1 cellular context compared by ENCODE assay signal in the genomic region with DNA sequence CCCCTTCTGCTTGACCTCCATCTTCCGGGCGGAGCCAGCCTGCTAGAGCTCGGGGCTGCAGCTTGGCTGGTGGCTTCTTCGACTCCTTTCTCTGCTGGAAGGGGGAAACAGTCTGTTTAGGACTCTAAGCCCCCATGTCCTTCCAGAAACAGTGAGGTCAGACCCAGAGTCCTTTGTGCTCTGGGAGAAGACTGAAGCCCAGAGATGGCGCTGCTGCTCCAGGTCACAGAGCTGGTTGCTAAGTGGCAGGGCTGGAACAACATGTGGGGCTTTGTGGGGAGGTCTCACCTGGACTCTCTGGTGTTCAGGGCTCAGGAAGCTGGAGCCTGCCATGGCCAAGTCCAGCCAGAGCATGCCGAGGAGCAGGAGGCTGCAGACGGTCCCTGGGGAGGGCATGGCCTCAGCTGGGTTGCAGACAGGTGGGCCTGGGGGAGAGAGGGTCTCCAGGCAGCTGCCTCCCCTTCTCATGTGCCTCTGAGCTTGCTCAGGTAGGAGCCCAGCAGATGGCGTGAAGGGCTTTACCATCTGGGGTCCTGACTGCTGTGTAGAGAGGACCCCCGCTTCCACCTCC.
TF ChIP-seq lines count a peak whose summit lies in the region.

No MANE protein-coding gene starts in this region.

TF ChIP-seq in GM23338, 12 proteins besides CTCF, POLR2A, EP300 and RAD21 (continued from another document):
- TF ChIP-seq, protein P1, sequence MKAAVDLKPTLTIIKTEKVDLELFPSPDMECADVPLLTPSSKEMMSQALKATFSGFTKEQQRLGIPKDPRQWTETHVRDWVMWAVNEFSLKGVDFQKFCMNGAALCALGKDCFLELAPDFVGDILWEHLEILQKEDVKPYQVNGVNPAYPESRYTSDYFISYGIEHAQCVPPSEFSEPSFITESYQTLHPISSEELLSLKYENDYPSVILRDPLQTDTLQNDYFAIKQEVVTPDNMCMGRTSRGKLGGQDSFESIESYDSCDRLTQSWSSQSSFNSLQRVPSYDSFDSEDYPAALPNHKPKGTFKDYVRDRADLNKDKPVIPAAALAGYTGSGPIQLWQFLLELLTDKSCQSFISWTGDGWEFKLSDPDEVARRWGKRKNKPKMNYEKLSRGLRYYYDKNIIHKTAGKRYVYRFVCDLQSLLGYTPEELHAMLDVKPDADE (IDR thresholded peaks at IDR 0.05): no peak
- TF ChIP-seq STAT1 (IDR thresholded peaks at IDR 0.05; ENCODE audit: unreplicated experiment) (no peak), CREB1 (CRISPR knock-in tag; IDR thresholded peaks at IDR 0.05; ENCODE audit: low read depth) (no peak), JUNB (IDR thresholded peaks at IDR 0.05; ENCODE audit: unreplicated experiment) (no peak)
- TF ChIP-seq, protein P2, sequence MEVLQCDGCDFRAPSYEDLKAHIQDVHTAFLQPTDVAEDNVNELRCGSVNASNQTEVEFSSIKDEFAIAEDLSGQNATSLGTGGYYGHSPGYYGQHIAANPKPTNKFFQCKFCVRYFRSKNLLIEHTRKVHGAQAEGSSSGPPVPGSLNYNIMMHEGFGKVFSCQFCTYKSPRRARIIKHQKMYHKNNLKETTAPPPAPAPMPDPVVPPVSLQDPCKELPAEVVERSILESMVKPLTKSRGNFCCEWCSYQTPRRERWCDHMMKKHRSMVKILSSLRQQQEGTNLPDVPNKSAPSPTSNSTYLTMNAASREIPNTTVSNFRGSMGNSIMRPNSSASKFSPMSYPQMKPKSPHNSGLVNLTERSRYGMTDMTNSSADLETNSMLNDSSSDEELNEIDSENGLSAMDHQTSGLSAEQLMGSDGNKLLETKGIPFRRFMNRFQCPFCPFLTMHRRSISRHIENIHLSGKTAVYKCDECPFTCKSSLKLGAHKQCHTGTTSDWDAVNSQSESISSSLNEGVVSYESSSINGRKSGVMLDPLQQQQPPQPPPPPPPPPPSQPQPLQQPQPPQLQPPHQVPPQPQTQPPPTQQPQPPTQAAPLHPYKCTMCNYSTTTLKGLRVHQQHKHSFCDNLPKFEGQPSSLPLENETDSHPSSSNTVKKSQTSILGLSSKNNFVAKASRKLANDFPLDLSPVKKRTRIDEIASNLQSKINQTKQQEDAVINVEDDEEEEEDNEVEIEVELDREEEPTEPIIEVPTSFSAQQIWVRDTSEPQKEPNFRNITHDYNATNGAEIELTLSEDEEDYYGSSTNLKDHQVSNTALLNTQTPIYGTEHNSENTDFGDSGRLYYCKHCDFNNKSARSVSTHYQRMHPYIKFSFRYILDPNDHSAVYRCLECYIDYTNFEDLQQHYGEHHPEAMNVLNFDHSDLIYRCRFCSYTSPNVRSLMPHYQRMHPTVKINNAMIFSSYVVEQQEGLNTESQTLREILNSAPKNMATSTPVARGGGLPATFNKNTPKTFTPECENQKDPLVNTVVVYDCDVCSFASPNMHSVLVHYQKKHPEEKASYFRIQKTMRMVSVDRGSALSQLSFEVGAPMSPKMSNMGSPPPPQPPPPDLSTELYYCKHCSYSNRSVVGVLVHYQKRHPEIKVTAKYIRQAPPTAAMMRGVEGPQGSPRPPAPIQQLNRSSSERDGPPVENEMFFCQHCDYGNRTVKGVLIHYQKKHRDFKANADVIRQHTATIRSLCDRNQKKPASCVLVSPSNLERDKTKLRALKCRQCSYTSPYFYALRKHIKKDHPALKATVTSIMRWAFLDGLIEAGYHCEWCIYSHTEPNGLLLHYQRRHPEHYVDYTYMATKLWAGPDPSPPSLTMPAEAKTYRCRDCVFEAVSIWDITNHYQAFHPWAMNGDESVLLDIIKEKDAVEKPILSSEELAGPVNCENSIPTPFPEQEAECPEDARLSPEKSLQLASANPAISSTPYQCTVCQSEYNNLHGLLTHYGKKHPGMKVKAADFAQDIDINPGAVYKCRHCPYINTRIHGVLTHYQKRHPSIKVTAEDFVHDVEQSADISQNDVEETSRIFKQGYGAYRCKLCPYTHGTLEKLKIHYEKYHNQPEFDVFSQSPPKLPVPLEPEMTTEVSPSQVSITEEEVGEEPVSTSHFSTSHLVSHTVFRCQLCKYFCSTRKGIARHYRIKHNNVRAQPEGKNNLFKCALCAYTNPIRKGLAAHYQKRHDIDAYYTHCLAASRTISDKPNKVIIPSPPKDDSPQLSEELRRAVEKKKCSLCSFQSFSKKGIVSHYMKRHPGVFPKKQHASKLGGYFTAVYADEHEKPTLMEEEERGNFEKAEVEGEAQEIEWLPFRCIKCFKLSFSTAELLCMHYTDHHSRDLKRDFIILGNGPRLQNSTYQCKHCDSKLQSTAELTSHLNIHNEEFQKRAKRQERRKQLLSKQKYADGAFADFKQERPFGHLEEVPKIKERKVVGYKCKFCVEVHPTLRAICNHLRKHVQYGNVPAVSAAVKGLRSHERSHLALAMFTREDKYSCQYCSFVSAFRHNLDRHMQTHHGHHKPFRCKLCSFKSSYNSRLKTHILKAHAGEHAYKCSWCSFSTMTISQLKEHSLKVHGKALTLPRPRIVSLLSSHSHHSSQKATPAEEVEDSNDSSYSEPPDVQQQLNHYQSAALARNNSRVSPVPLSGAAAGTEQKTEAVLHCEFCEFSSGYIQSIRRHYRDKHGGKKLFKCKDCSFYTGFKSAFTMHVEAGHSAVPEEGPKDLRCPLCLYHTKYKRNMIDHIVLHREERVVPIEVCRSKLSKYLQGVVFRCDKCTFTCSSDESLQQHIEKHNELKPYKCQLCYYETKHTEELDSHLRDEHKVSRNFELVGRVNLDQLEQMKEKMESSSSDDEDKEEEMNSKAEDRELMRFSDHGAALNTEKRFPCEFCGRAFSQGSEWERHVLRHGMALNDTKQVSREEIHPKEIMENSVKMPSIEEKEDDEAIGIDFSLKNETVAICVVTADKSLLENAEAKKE (CRISPR knock-in tag; IDR thresholded peaks at IDR 0.05): no peak
- TF ChIP-seq, protein P3, sequence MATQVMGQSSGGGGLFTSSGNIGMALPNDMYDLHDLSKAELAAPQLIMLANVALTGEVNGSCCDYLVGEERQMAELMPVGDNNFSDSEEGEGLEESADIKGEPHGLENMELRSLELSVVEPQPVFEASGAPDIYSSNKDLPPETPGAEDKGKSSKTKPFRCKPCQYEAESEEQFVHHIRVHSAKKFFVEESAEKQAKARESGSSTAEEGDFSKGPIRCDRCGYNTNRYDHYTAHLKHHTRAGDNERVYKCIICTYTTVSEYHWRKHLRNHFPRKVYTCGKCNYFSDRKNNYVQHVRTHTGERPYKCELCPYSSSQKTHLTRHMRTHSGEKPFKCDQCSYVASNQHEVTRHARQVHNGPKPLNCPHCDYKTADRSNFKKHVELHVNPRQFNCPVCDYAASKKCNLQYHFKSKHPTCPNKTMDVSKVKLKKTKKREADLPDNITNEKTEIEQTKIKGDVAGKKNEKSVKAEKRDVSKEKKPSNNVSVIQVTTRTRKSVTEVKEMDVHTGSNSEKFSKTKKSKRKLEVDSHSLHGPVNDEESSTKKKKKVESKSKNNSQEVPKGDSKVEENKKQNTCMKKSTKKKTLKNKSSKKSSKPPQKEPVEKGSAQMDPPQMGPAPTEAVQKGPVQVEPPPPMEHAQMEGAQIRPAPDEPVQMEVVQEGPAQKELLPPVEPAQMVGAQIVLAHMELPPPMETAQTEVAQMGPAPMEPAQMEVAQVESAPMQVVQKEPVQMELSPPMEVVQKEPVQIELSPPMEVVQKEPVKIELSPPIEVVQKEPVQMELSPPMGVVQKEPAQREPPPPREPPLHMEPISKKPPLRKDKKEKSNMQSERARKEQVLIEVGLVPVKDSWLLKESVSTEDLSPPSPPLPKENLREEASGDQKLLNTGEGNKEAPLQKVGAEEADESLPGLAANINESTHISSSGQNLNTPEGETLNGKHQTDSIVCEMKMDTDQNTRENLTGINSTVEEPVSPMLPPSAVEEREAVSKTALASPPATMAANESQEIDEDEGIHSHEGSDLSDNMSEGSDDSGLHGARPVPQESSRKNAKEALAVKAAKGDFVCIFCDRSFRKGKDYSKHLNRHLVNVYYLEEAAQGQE (IDR thresholded peaks at IDR 0.05; ENCODE audit: unreplicated experiment): no peak
